11 cellular contexts compared by ENCODE assay signal in genomic region chr4:114040319-114041116, GRCh38.
DNase-seq lines count a peak whose midpoint lies in the region; ATAC-seq, FAIRE-seq and TF ChIP-seq lines count a peak whose summit lies in the region.
"Had no signal": no experiment of that assay in that cellular context is flagged by ENCODE, and none has a peak within 500 bp of the region (broad histone marks: within the 10 kb centered on the region; RNA-seq: fewer than 3 reads in every experiment).

No MANE protein-coding gene starts in this region.

- peaks cover 14% of the 10 kb centered on the region for H3K4me1 ChIP-seq in GM12878 (ENCODE audit: control insufficient read depth, insufficient read depth, low read length)
- 0 out of 2 replicates have a peak, but pooled peaks cover 6% of the 10 kb centered on the region for H3K4me1 ChIP-seq in BE2C
- H3K4me1 ChIP-seq in naive thymus-derived CD4-positive, alpha-beta T cell (ENCODE audit: control insufficient read depth in 2 of 2, insufficient read depth in 2 of 2, low read length in 2 of 2): no peaks in the 10 kb centered on the region

- peak; percentile 75 for FAIRE-seq in GM12878 (lab: Jason Lieb, UNC)

- ATAC-seq in GM21423 (IDR thresholded peaks at IDR 0.05; ENCODE audit: unreplicated experiment) (peak; percentile 96), HG03196 (IDR thresholded peaks at IDR 0.05; ENCODE audit: unreplicated experiment) (peak; percentile 96), GM12878 (peak; percentile 90)
- no peak for ATAC-seq in naive thymus-derived CD4-positive, alpha-beta T cell

- no peak for TF ChIP-seq EP300 in GM12878 (IDR thresholded peaks at IDR 0.05; ENCODE audit: borderline replicate concordance in 1 of 2, control insufficient read depth in 1 of 2, low read depth in 2 of 2, low read length in 2 of 2)

- BruUV-seq in GM12878 (replicated peaks; lab: Mats Ljungman, UMichigan): no TSS peak

- TF ChIP-seq RAD21 in GM12878 (IDR thresholded peaks at IDR 0.05; ENCODE audit: insufficient read depth, low read depth, low read length): no peak

- POLR2A ChIA-PET in GM12878 (lab: Charles Lee): interaction anchor here (1.0 kb wide), 1 partner anchor 9 kb away, joined by 4 read pairs; no protein-coding TSS in a partner anchor
- POLR2A ChIA-PET in naive thymus-derived CD4-positive, alpha-beta T cell (lab: Charles Lee): no interaction called here

- no peak overlapping the region for H3K9ac ChIP-seq in GM12878 (ENCODE audit: control insufficient read depth, insufficient read depth, low read length)

- H3K4me1 Mint-ChIP-seq in naive thymus-derived CD4-positive, alpha-beta T cell: peaks cover 0 to 10% (median 7%) of the 10 kb centered on the region in 7 donors

- H3K27me3 ChIP-seq in GM12878 (replicated peaks in 1 of 2; ENCODE audit: control insufficient read depth in 2 of 2, insufficient read depth in 2 of 2, low read length in 1 of 2) (no peaks in the 10 kb centered on the region), BE2C (no peaks in the 10 kb centered on the region)
- H3K27me3 ChIP-seq in naive thymus-derived CD4-positive, alpha-beta T cell (ENCODE audit: control insufficient read depth in 2 of 2, insufficient read depth in 2 of 2, low read length in 2 of 2): no peaks in the 10 kb centered on the region

- no peak for TF ChIP-seq POLR2A in GM12878 (IDR thresholded peaks at IDR 0.05; ENCODE audit: low read depth, low read length)

- no peak overlapping the region for H3K4me3 Mint-ChIP-seq in naive thymus-derived CD4-positive, alpha-beta T cell
- H3K4me3 Mint-ChIP-seq: dendritic cell treated with granulocyte-macrophage colony-stimulating factor and Interleukin-4, amounts not matched to agents 40 ng/mL and 50 ng/mL, for 4 days had no signal

- H3K27ac Mint-ChIP-seq in naive thymus-derived CD4-positive, alpha-beta T cell: peak overlapping the region in 1 of 9 donors; percentile 42
- H3K27ac Mint-ChIP-seq: dendritic cell treated with granulocyte-macrophage colony-stimulating factor and Interleukin-4, amounts not matched to agents 40 ng/mL and 50 ng/mL, for 4 days had no signal

- in situ Hi-C loops in GM12878 (cut with MboI): no loop called here

- DNase-seq in GM10266 (ENCODE audit: extremely low spot score) (peak; percentile 8), GM12878 (ENCODE audit: low read depth, low spot score) (peak; percentile 36), BE2C (no peak), LoVo (ENCODE audit: low spot score) (no peak)
- no peak for DNase-seq in naive thymus-derived CD4-positive, alpha-beta T cell
- DNase-seq in activated naive CD4-positive, alpha-beta T cell treated with Interleukin-2 at 50 U/mL for 16 hours: no peak
- DNase-seq: NCI-H1048, WERI-Rb-1 had no signal

- H3K4me3 ChIP-seq in GM12878: no peak overlapping the region
- no peak overlapping the region for H3K4me3 ChIP-seq in BE2C (ENCODE audit: low read depth, low read length)
- no peak overlapping the region for H3K4me3 ChIP-seq in naive thymus-derived CD4-positive, alpha-beta T cell (ENCODE audit: low read length)

- H3K27ac ChIP-seq in GM12878 (ENCODE audit: control insufficient read depth, insufficient read depth): no peak overlapping the region
- H3K27ac ChIP-seq in naive thymus-derived CD4-positive, alpha-beta T cell (ENCODE audit: low read depth, low read length): no peak overlapping the region
- H3K27ac ChIP-seq: WERI-Rb-1 had no signal

- SMC1A ChIA-PET in GM12878 (lab: Charles Lee; ENCODE audit: uncharacterized antibody, unreplicated experiment): interaction anchor here (0.6 to 4.2 kb wide), 12 partner anchors 15 to 253 kb away, joined by 3 to 38 read pairs (median 3); no protein-coding TSS in a partner anchor

- H3K27me3 Mint-ChIP-seq in naive thymus-derived CD4-positive, alpha-beta T cell: no peaks in the 10 kb centered on the region

- no peaks in the 10 kb centered on the region for H3K79me2 ChIP-seq in GM12878 (ENCODE audit: control insufficient read depth, insufficient read depth, low read length)

- RAD21 ChIA-PET in GM12878 (lab: Charles Lee; ENCODE audit: unreplicated experiment): interaction anchor here (0.9 to 4.7 kb wide), 7 partner anchors 15 to 120 kb away, joined by 3 to 16 read pairs (median 5); no protein-coding TSS in a partner anchor

- 28% methylated on average over 2 of the region's 3 CpGs for WGBS in GM12878 (ENCODE audit: insufficient coverage, insufficient replicate concordance, low lambda C conversion rate, missing lambda C conversion rate)

- H3K9me3 ChIP-seq in GM12878 (replicated peaks; ENCODE audit: control insufficient read depth, insufficient read depth, low read length) (no peaks in the 10 kb centered on the region; the same call in 2 of the 3 replicates), BE2C (no peaks in the 10 kb centered on the region)
- H3K9me3 ChIP-seq in naive thymus-derived CD4-positive, alpha-beta T cell (ENCODE audit: control insufficient read depth in 2 of 3, low read length in 3 of 3): no peaks in the 10 kb centered on the region

- CTCF ChIA-PET in GM12878 (lab: Yijun Ruan, JAX): interaction anchor here (0.5 to 1.8 kb wide), 8 partner anchors 8 to 88 kb away, joined by 3 to 6 read pairs (median 4); no protein-coding TSS in a partner anchor
- CTCF ChIA-PET in naive thymus-derived CD4-positive, alpha-beta T cell (lab: Charles Lee): no interaction called here

- TF ChIP-seq CTCF in GM10266 (IDR thresholded peaks at IDR 0.05; ENCODE audit: control insufficient read depth, insufficient read depth, low read depth, missing control alignments) (no peak), GM12878 (IDR thresholded peaks at IDR 0.05 in 2 of 3, conservative IDR thresholded peaks at IDR 0.05 in 1 of 3; ENCODE audit: control insufficient read depth in 2 of 3, extremely low read depth in 1 of 3, insufficient read depth in 1 of 3, low read depth in 3 of 3, low read length in 3 of 3) (no peak), BE2C (IDR thresholded peaks at IDR 0.05; ENCODE audit: low read depth, low read length) (no peak)

- H2AFZ ChIP-seq in GM12878 (ENCODE audit: control insufficient read depth, low read depth, low read length): no peak overlapping the region

- no peaks in the 10 kb centered on the region for H4K20me1 ChIP-seq in GM12878 (ENCODE audit: control insufficient read depth, insufficient read depth)

- H3K9me3 Mint-ChIP-seq in naive thymus-derived CD4-positive, alpha-beta T cell: peaks cover 0 to 3% (median 0%) of the 10 kb centered on the region in 11 donors

- intact Hi-C loops in GM12878 (cut with micrococcal nuclease; ENCODE audit: unreplicated experiment): no loop called here
- intact Hi-C loops in naive thymus-derived CD4-positive, alpha-beta T cell (cut with micrococcal nuclease): no loop called here

- H3K36me3 ChIP-seq in GM12878 (ENCODE audit: control insufficient read depth in 2 of 2, insufficient read depth in 2 of 2, low read length in 1 of 2): no peaks in the 10 kb centered on the region
- H3K36me3 ChIP-seq in BE2C: no peaks in the 10 kb centered on the region
- H3K36me3 ChIP-seq in naive thymus-derived CD4-positive, alpha-beta T cell (ENCODE audit: control insufficient read depth in 2 of 3, insufficient read depth in 3 of 3, low read length in 3 of 3): no peaks in the 10 kb centered on the region
- H3K36me3 ChIP-seq: WERI-Rb-1 had no signal

- H3K36me3 Mint-ChIP-seq in naive thymus-derived CD4-positive, alpha-beta T cell: no peaks in the 10 kb centered on the region

- peak overlapping the region; percentile 68; the same call in 1 of the 2 replicates for H3K4me2 ChIP-seq in GM12878 (ENCODE audit: control insufficient read depth, insufficient read depth)

TF ChIP-seq in GM12878, 131 proteins besides CTCF, POLR2A, EP300 and RAD21 (continues in another document):
- TF ChIP-seq RB1 (IDR thresholded peaks at IDR 0.05; ENCODE audit: borderline replicate concordance) (no peak), IKZF2 (IDR thresholded peaks at IDR 0.05) (peak; percentile 87 to 92), RELB (IDR thresholded peaks at IDR 0.05; ENCODE audit: low read depth) (peak; percentile 74; the same call in 1 of the 2 replicates), ATF7 (IDR thresholded peaks at IDR 0.05; ENCODE audit: low read depth) (0 out of 2 replicates have a peak, but pooled peaks have one; percentile 22), DPF2 (IDR thresholded peaks at IDR 0.05) (peak; percentile 64; the same call in 1 of the 2 replicates), GABPA (IDR thresholded peaks at IDR 0.05; ENCODE audit: low read depth) (no peak), NR2F1 (conservative IDR thresholded peaks at IDR 0.05) (peak; percentile 74), SUPT20H (IDR thresholded peaks at IDR 0.05; ENCODE audit: borderline replicate concordance, control insufficient read depth, low read depth, low read length) (no peak), MLLT1 (IDR thresholded peaks at IDR 0.05) (peak; percentile 33; the same call in 1 of the 2 replicates), MTA2 (IDR thresholded peaks at IDR 0.05; ENCODE audit: low read depth) (peak; percentile 50; the same call in 1 of the 2 replicates), ZNF217 (IDR thresholded peaks at IDR 0.05) (peak; percentile 24; the same call in 1 of the 2 replicates), IKZF1 (conservative IDR thresholded peaks at IDR 0.05) (peak; percentile 92), BCL11A (IDR thresholded peaks at IDR 0.05; ENCODE audit: low read depth, low read length) (0 out of 2 replicates have a peak, but pooled peaks have one; percentile 4)

Comparison
In these comparisons a context has a peak if more than half of its experiments do, and no peak if none do; other contexts are left out.
1. DNase-seq: peak in GM10266 (single experiment) and GM12878 (single experiment); none in BE2C (single experiment), naive thymus-derived CD4-positive, alpha-beta T cell (0 of 9), LoVo (single experiment) and activated naive CD4-positive, alpha-beta T cell treated with Interleukin-2 at 50 U/mL for 16 hours (single experiment).